In genomic region chr7:149872419-149873073, GRCh38 we compare ENCODE assay signal across 1 cellular context.
TF ChIP-seq lines count a peak whose summit lies in the region.

No MANE protein-coding gene starts in this region.

TF ChIP-seq in K562, 482 proteins besides CTCF, POLR2A, EP300 and RAD21 (continued from another document and continues in another):
- no peak for TF ChIP-seq TCFL5 (CRISPR knock-in tag; conservative IDR thresholded peaks at IDR 0.05)
- TF ChIP-seq NR2C1 (IDR thresholded peaks at IDR 0.05) = no peak
- TF ChIP-seq NR2C1 (tag; IDR thresholded peaks at IDR 0.05) = peak; percentile 71
- TF ChIP-seq MTA1 (IDR thresholded peaks at IDR 0.05; ENCODE audit: borderline replicate concordance) = no peak
- no peak for TF ChIP-seq POLR3G (IDR thresholded peaks at IDR 0.05; ENCODE audit: extremely low read depth, insufficient read length, insufficient replicate concordance)
- TF ChIP-seq, protein P1, sequence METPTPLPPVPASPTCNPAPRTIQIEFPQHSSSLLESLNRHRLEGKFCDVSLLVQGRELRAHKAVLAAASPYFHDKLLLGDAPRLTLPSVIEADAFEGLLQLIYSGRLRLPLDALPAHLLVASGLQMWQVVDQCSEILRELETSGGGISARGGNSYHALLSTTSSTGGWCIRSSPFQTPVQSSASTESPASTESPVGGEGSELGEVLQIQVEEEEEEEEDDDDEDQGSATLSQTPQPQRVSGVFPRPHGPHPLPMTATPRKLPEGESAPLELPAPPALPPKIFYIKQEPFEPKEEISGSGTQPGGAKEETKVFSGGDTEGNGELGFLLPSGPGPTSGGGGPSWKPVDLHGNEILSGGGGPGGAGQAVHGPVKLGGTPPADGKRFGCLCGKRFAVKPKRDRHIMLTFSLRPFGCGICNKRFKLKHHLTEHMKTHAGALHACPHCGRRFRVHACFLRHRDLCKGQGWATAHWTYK (CRISPR knock-in tag; IDR thresholded peaks at IDR 0.05) = no peak
- TF ChIP-seq SAP30 (IDR thresholded peaks at IDR 0.05; ENCODE audit: borderline replicate concordance, insufficient read depth, low read depth, low read length, poor library complexity, severe bottlenecking) = peak; percentile 6
- no peak for TF ChIP-seq STAT5A (IDR thresholded peaks at IDR 0.05; ENCODE audit: borderline replicate concordance, low read length)
- no peak for TF ChIP-seq ZBED1 (IDR thresholded peaks at IDR 0.05)
- peak; percentile 99 for TF ChIP-seq SMARCA5 (IDR thresholded peaks at IDR 0.05)
- no peak for TF ChIP-seq THRA (IDR thresholded peaks at IDR 0.05)
- no peak for TF ChIP-seq ARHGAP35 (IDR thresholded peaks at IDR 0.05; ENCODE audit: partially characterized antibody)
- TF ChIP-seq GTF2A2 (tag; IDR thresholded peaks at IDR 0.05) = no peak
- peak; percentile 100 for TF ChIP-seq BCOR (IDR thresholded peaks at IDR 0.05)
- peak; percentile 100 for TF ChIP-seq ZFP36 (IDR thresholded peaks at IDR 0.05; ENCODE audit: low read depth, low read length, partially characterized antibody)
- TF ChIP-seq ZNF830 (CRISPR knock-in tag; IDR thresholded peaks at IDR 0.05) = no peak
- TF ChIP-seq, protein P2, sequence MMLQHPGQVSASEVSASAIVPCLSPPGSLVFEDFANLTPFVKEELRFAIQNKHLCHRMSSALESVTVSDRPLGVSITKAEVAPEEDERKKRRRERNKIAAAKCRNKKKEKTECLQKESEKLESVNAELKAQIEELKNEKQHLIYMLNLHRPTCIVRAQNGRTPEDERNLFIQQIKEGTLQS (IDR thresholded peaks at IDR 0.05) = no peak; the same call in 1 of the 2 replicates
- TF ChIP-seq, protein P2 (CRISPR knock-in tag; conservative IDR thresholded peaks at IDR 0.05) = peak; percentile 66; the same call in 1 of the 2 replicates
- no peak for TF ChIP-seq LARP7 (IDR thresholded peaks at IDR 0.05)
- TF ChIP-seq SOX6 (IDR thresholded peaks at IDR 0.05) = no peak; the same call in 1 of the 2 replicates
- TF ChIP-seq ZNF589 (CRISPR knock-in tag; IDR thresholded peaks at IDR 0.05; ENCODE audit: low read depth) = no peak
- TF ChIP-seq, protein P3, sequence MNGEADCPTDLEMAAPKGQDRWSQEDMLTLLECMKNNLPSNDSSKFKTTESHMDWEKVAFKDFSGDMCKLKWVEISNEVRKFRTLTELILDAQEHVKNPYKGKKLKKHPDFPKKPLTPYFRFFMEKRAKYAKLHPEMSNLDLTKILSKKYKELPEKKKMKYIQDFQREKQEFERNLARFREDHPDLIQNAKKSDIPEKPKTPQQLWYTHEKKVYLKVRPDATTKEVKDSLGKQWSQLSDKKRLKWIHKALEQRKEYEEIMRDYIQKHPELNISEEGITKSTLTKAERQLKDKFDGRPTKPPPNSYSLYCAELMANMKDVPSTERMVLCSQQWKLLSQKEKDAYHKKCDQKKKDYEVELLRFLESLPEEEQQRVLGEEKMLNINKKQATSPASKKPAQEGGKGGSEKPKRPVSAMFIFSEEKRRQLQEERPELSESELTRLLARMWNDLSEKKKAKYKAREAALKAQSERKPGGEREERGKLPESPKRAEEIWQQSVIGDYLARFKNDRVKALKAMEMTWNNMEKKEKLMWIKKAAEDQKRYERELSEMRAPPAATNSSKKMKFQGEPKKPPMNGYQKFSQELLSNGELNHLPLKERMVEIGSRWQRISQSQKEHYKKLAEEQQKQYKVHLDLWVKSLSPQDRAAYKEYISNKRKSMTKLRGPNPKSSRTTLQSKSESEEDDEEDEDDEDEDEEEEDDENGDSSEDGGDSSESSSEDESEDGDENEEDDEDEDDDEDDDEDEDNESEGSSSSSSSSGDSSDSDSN (IDR thresholded peaks at IDR 0.05; ENCODE audit: borderline replicate concordance in 1 of 2, low read depth in 2 of 2, low read length in 2 of 2) = no peak; a peak in 1 of 4 replicates
- peak; percentile 22; the same call in 1 of the 2 replicates for TF ChIP-seq KDM2B (CRISPR knock-in tag; IDR thresholded peaks at IDR 0.05)
- TF ChIP-seq PRMT5 (CRISPR knock-in tag; IDR thresholded peaks at IDR 0.05) = no peak
- peak; percentile 46; the same call in 1 of the 2 replicates for TF ChIP-seq XRCC5 (IDR thresholded peaks at IDR 0.05; ENCODE audit: low read depth, low read length)
- peak; percentile 99 for TF ChIP-seq USF1 (CRISPR knock-in tag; IDR thresholded peaks at IDR 0.05)
- TF ChIP-seq CBX3 (IDR thresholded peaks at IDR 0.05; ENCODE audit: borderline replicate concordance in 1 of 2, low read length in 2 of 2) = peak in 1 of 2 experiments; percentile 88; a peak in 2 of 3 replicates
- TF ChIP-seq, protein P4, sequence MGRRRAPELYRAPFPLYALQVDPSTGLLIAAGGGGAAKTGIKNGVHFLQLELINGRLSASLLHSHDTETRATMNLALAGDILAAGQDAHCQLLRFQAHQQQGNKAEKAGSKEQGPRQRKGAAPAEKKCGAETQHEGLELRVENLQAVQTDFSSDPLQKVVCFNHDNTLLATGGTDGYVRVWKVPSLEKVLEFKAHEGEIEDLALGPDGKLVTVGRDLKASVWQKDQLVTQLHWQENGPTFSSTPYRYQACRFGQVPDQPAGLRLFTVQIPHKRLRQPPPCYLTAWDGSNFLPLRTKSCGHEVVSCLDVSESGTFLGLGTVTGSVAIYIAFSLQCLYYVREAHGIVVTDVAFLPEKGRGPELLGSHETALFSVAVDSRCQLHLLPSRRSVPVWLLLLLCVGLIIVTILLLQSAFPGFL (CRISPR knock-in tag; IDR thresholded peaks at IDR 0.05) = no peak
- TF ChIP-seq E4F1 (CRISPR knock-in tag; IDR thresholded peaks at IDR 0.05; ENCODE audit: borderline replicate concordance) = no peak
- TF ChIP-seq ELF4 (CRISPR knock-in tag; IDR thresholded peaks at IDR 0.05) = peak; percentile 58; the same call in 1 of the 2 replicates
- TF ChIP-seq, protein P5, sequence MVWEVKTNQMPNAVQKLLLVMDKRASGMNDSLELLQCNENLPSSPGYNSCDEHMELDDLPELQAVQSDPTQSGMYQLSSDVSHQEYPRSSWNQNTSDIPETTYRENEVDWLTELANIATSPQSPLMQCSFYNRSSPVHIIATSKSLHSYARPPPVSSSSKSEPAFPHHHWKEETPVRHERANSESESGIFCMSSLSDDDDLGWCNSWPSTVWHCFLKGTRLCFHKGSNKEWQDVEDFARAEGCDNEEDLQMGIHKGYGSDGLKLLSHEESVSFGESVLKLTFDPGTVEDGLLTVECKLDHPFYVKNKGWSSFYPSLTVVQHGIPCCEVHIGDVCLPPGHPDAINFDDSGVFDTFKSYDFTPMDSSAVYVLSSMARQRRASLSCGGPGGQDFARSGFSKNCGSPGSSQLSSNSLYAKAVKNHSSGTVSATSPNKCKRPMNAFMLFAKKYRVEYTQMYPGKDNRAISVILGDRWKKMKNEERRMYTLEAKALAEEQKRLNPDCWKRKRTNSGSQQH (CRISPR knock-in tag; IDR thresholded peaks at IDR 0.05) = no peak
- TF ChIP-seq HNRNPLL (IDR thresholded peaks at IDR 0.05; ENCODE audit: low read depth, low read length, poor library complexity, severe bottlenecking) = no peak
- no peak for TF ChIP-seq WHSC1 (IDR thresholded peaks at IDR 0.05; ENCODE audit: low read length)
- no peak for TF ChIP-seq ZNF707 (CRISPR knock-in tag; conservative IDR thresholded peaks at IDR 0.05)
- no peak for TF ChIP-seq ZNF3 (CRISPR knock-in tag; IDR thresholded peaks at IDR 0.05)
- TF ChIP-seq POLR2G (IDR thresholded peaks at IDR 0.05; ENCODE audit: low read depth, low read length) = no peak
- TF ChIP-seq HDAC8 (tag; IDR thresholded peaks at IDR 0.05) = no peak
- no peak for TF ChIP-seq NELFE (IDR thresholded peaks at IDR 0.05; ENCODE audit: insufficient read depth, insufficient read length)
- TF ChIP-seq HNRNPK (IDR thresholded peaks at IDR 0.05; ENCODE audit: low read depth, low read length, poor library complexity, severe bottlenecking) = no peak
- TF ChIP-seq, protein P6, sequence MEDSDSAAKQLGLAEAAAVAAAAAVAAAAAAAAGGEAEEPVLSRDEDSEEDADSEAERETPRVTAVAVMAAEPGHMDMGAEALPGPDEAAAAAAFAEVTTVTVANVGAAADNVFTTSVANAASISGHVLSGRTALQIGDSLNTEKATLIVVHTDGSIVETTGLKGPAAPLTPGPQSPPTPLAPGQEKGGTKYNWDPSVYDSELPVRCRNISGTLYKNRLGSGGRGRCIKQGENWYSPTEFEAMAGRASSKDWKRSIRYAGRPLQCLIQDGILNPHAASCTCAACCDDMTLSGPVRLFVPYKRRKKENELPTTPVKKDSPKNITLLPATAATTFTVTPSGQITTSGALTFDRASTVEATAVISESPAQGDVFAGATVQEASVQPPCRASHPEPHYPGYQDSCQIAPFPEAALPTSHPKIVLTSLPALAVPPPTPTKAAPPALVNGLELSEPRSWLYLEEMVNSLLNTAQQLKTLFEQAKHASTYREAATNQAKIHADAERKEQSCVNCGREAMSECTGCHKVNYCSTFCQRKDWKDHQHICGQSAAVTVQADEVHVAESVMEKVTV (CRISPR knock-in tag; IDR thresholded peaks at IDR 0.05) = 0 out of 2 replicates have a peak, but pooled peaks have one; percentile 12
- peak; percentile 59 to 98; a peak in 2 of 4 replicates for TF ChIP-seq HDAC1 (IDR thresholded peaks at IDR 0.05)
- no peak for TF ChIP-seq PRDM10 (IDR thresholded peaks at IDR 0.05; ENCODE audit: partially characterized antibody)
